ENCODE assay signal across 1 cellular context in the genomic region with DNA sequence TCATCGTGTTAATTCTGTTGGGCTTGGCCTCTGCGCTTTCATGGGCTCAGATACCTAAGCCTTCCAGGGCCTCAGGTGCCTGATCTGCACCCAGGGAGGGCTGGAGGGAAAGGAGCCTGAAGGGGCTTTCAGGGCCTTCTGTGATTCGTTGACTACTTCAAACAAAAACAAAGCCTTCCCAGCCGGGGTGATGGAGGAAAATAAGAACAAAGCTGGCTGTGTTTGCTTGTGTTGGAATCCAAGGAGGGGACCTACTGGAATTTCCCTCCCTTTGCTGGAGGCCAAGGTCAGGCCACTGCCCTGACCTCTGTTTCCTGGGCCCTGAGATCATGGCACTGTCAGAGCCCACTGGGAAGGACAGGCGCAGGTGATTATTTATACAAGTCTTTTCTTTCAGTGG.
TF ChIP-seq lines count a peak whose summit lies in the region.

No MANE protein-coding gene starts in this region.

TF ChIP-seq in HepG2, 621 proteins besides CTCF, POLR2A, EP300 and RAD21 (continued from another document and continues in another):
- no peak for TF ChIP-seq MNT (IDR thresholded peaks at IDR 0.05)
- TF ChIP-seq ZNF546 (CRISPR knock-in tag; conservative IDR thresholded peaks at IDR 0.05), result no peak
- TF ChIP-seq ZNF557 (CRISPR knock-in tag; IDR thresholded peaks at IDR 0.05), result 0 out of 2 replicates have a peak, but pooled peaks have one; percentile 11
- TF ChIP-seq ZNF562 (CRISPR knock-in tag; IDR thresholded peaks at IDR 0.05; ENCODE audit: borderline replicate concordance), result no peak
- no peak for TF ChIP-seq ZNF337 (CRISPR knock-in tag; IDR thresholded peaks at IDR 0.05; ENCODE audit: borderline replicate concordance, low read depth)
- no peak for TF ChIP-seq ZIK1 (CRISPR knock-in tag; IDR thresholded peaks at IDR 0.05; ENCODE audit: borderline replicate concordance, low read depth)
- TF ChIP-seq, protein P1, sequence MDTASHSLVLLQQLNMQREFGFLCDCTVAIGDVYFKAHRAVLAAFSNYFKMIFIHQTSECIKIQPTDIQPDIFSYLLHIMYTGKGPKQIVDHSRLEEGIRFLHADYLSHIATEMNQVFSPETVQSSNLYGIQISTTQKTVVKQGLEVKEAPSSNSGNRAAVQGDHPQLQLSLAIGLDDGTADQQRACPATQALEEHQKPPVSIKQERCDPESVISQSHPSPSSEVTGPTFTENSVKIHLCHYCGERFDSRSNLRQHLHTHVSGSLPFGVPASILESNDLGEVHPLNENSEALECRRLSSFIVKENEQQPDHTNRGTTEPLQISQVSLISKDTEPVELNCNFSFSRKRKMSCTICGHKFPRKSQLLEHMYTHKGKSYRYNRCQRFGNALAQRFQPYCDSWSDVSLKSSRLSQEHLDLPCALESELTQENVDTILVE (CRISPR knock-in tag; IDR thresholded peaks at IDR 0.05), result no peak
- TF ChIP-seq ADNP (CRISPR knock-in tag; IDR thresholded peaks at IDR 0.05), result no peak
- TF ChIP-seq MEF2D (CRISPR knock-in tag; IDR thresholded peaks at IDR 0.05), result no peak
- TF ChIP-seq, protein P2, sequence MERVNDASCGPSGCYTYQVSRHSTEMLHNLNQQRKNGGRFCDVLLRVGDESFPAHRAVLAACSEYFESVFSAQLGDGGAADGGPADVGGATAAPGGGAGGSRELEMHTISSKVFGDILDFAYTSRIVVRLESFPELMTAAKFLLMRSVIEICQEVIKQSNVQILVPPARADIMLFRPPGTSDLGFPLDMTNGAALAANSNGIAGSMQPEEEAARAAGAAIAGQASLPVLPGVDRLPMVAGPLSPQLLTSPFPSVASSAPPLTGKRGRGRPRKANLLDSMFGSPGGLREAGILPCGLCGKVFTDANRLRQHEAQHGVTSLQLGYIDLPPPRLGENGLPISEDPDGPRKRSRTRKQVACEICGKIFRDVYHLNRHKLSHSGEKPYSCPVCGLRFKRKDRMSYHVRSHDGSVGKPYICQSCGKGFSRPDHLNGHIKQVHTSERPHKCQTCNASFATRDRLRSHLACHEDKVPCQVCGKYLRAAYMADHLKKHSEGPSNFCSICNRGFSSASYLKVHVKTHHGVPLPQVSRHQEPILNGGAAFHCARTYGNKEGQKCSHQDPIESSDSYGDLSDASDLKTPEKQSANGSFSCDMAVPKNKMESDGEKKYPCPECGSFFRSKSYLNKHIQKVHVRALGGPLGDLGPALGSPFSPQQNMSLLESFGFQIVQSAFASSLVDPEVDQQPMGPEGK (CRISPR knock-in tag; IDR thresholded peaks at IDR 0.05), result peak; percentile 83
- peak; percentile 49; the same call in 1 of the 2 replicates for TF ChIP-seq MTA1 (CRISPR knock-in tag; IDR thresholded peaks at IDR 0.05; ENCODE audit: borderline replicate concordance)
- TF ChIP-seq, protein P3, sequence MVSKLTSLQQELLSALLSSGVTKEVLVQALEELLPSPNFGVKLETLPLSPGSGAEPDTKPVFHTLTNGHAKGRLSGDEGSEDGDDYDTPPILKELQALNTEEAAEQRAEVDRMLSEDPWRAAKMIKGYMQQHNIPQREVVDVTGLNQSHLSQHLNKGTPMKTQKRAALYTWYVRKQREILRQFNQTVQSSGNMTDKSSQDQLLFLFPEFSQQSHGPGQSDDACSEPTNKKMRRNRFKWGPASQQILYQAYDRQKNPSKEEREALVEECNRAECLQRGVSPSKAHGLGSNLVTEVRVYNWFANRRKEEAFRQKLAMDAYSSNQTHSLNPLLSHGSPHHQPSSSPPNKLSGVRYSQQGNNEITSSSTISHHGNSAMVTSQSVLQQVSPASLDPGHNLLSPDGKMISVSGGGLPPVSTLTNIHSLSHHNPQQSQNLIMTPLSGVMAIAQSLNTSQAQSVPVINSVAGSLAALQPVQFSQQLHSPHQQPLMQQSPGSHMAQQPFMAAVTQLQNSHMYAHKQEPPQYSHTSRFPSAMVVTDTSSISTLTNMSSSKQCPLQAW (CRISPR knock-in tag; IDR thresholded peaks at IDR 0.05), result no peak
- no peak for TF ChIP-seq ZNF589 (CRISPR knock-in tag; conservative IDR thresholded peaks at IDR 0.05)
- TF ChIP-seq, protein P4, sequence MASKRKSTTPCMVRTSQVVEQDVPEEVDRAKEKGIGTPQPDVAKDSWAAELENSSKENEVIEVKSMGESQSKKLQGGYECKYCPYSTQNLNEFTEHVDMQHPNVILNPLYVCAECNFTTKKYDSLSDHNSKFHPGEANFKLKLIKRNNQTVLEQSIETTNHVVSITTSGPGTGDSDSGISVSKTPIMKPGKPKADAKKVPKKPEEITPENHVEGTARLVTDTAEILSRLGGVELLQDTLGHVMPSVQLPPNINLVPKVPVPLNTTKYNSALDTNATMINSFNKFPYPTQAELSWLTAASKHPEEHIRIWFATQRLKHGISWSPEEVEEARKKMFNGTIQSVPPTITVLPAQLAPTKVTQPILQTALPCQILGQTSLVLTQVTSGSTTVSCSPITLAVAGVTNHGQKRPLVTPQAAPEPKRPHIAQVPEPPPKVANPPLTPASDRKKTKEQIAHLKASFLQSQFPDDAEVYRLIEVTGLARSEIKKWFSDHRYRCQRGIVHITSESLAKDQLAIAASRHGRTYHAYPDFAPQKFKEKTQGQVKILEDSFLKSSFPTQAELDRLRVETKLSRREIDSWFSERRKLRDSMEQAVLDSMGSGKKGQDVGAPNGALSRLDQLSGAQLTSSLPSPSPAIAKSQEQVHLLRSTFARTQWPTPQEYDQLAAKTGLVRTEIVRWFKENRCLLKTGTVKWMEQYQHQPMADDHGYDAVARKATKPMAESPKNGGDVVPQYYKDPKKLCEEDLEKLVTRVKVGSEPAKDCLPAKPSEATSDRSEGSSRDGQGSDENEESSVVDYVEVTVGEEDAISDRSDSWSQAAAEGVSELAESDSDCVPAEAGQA (IDR thresholded peaks at IDR 0.05; ENCODE audit: low read depth), result no peak
- TF ChIP-seq, protein P4 (CRISPR knock-in tag; IDR thresholded peaks at IDR 0.05; ENCODE audit: borderline replicate concordance), result no peak
- no peak for TF ChIP-seq IRF2 (CRISPR knock-in tag; IDR thresholded peaks at IDR 0.05)
- TF ChIP-seq ZNF616 (CRISPR knock-in tag; IDR thresholded peaks at IDR 0.05; ENCODE audit: low read depth), result no peak
- TF ChIP-seq IRX3 (CRISPR knock-in tag; IDR thresholded peaks at IDR 0.05; ENCODE audit: borderline replicate concordance, low read depth), result no peak
- TF ChIP-seq, protein P5, sequence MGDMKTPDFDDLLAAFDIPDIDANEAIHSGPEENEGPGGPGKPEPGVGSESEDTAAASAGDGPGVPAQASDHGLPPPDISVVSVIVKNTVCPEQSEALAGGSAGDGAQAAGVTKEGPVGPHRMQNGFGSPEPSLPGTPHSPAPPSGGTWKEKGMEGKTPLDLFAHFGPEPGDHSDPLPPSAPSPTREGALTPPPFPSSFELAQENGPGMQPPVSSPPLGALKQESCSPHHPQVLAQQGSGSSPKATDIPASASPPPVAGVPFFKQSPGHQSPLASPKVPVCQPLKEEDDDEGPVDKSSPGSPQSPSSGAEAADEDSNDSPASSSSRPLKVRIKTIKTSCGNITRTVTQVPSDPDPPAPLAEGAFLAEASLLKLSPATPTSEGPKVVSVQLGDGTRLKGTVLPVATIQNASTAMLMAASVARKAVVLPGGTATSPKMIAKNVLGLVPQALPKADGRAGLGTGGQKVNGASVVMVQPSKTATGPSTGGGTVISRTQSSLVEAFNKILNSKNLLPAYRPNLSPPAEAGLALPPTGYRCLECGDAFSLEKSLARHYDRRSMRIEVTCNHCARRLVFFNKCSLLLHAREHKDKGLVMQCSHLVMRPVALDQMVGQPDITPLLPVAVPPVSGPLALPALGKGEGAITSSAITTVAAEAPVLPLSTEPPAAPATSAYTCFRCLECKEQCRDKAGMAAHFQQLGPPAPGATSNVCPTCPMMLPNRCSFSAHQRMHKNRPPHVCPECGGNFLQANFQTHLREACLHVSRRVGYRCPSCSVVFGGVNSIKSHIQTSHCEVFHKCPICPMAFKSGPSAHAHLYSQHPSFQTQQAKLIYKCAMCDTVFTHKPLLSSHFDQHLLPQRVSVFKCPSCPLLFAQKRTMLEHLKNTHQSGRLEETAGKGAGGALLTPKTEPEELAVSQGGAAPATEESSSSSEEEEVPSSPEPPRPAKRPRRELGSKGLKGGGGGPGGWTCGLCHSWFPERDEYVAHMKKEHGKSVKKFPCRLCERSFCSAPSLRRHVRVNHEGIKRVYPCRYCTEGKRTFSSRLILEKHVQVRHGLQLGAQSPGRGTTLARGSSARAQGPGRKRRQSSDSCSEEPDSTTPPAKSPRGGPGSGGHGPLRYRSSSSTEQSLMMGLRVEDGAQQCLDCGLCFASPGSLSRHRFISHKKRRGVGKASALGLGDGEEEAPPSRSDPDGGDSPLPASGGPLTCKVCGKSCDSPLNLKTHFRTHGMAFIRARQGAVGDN (CRISPR knock-in tag; IDR thresholded peaks at IDR 0.05), result no peak
- TF ChIP-seq ZBTB3 (CRISPR knock-in tag; IDR thresholded peaks at IDR 0.05; ENCODE audit: borderline replicate concordance, low read depth), result no peak
- TF ChIP-seq PAF1 (CRISPR knock-in tag; IDR thresholded peaks at IDR 0.05), result no peak
- TF ChIP-seq HOXA3 (CRISPR knock-in tag; IDR thresholded peaks at IDR 0.05), result peak; percentile 41; the same call in 1 of the 2 replicates
- no peak for TF ChIP-seq FIP1L1 (IDR thresholded peaks at IDR 0.05; ENCODE audit: borderline replicate concordance, insufficient read depth, low read depth, low read length)
- TF ChIP-seq, protein P6, sequence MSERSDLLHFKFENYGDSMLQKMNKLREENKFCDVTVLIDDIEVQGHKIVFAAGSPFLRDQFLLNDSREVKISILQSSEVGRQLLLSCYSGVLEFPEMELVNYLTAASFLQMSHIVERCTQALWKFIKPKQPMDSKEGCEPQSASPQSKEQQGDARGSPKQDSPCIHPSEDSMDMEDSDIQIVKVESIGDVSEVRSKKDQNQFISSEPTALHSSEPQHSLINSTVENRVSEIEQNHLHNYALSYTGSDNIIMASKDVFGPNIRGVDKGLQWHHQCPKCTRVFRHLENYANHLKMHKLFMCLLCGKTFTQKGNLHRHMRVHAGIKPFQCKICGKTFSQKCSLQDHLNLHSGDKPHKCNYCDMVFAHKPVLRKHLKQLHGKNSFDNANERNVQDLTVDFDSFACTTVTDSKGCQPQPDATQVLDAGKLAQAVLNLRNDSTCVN (CRISPR knock-in tag; IDR thresholded peaks at IDR 0.05; ENCODE audit: borderline replicate concordance), result no peak
- no peak for TF ChIP-seq SETDB1 (CRISPR knock-in tag; IDR thresholded peaks at IDR 0.05; ENCODE audit: borderline replicate concordance)
- TF ChIP-seq ZFP62 (CRISPR knock-in tag; IDR thresholded peaks at IDR 0.05), result no peak
- no peak for TF ChIP-seq ZNF235 (CRISPR knock-in tag; IDR thresholded peaks at IDR 0.05; ENCODE audit: borderline replicate concordance)
- no peak for TF ChIP-seq TBP (CRISPR knock-in tag; IDR thresholded peaks at IDR 0.05)
- TF ChIP-seq ZNF44 (CRISPR knock-in tag; IDR thresholded peaks at IDR 0.05), result no peak
- no peak for TF ChIP-seq GTF2F1 (IDR thresholded peaks at IDR 0.05; ENCODE audit: low read length)
- no peak for TF ChIP-seq NCOA1 (CRISPR knock-in tag; IDR thresholded peaks at IDR 0.05)
- no peak for TF ChIP-seq MEIS1 (CRISPR knock-in tag; IDR thresholded peaks at IDR 0.05; ENCODE audit: borderline replicate concordance)
- TF ChIP-seq GATAD1 (CRISPR knock-in tag; IDR thresholded peaks at IDR 0.05), result no peak
- TF ChIP-seq SMAD1 (CRISPR knock-in tag; IDR thresholded peaks at IDR 0.05; ENCODE audit: borderline replicate concordance, low read depth), result no peak
- TF ChIP-seq MIXL1 (CRISPR knock-in tag; IDR thresholded peaks at IDR 0.05), result no peak
- peak; percentile 49; the same call in 1 of the 2 replicates for TF ChIP-seq SKIL (CRISPR knock-in tag; IDR thresholded peaks at IDR 0.05; ENCODE audit: borderline replicate concordance)
- no peak for TF ChIP-seq ATF1 (CRISPR knock-in tag; IDR thresholded peaks at IDR 0.05)
- TF ChIP-seq HNF4G (IDR thresholded peaks at IDR 0.05; ENCODE audit: borderline replicate concordance, low read depth, low read length), result peak; percentile 13; the same call in 1 of the 2 replicates
- no peak for TF ChIP-seq HNF4G (CRISPR knock-in tag; IDR thresholded peaks at IDR 0.05; ENCODE audit: borderline replicate concordance, low read depth)
- no peak for TF ChIP-seq TSC22D2 (CRISPR knock-in tag; IDR thresholded peaks at IDR 0.05; ENCODE audit: borderline replicate concordance)
- no peak for TF ChIP-seq NFATC3 (CRISPR knock-in tag; IDR thresholded peaks at IDR 0.05)
- TF ChIP-seq HCFC1 (IDR thresholded peaks at IDR 0.05; ENCODE audit: low read depth, low read length), result no peak
- no peak for TF ChIP-seq RFX1 (IDR thresholded peaks at IDR 0.05)
